8 cellular contexts compared by ENCODE assay signal in genomic region chr1:153991151-153991472, GRCh38.
DNase-seq lines count a peak whose midpoint lies in the region; ATAC-seq and TF ChIP-seq lines count a peak whose summit lies in the region.

No MANE protein-coding gene starts in this region.

- H3K9me3 ChIP-seq in BLaER1, result no peaks in the 10 kb centered on the region
- H3K9me3 ChIP-seq in OCI-LY1 (ENCODE audit: low read length), result no peaks in the 10 kb centered on the region

- peak overlapping the region; percentile 91 for H3K4me2 ChIP-seq in BLaER1
- H3K4me2 ChIP-seq in OCI-LY1 (ENCODE audit: low read length), result peak overlapping the region; percentile 85

- H3K36me3 ChIP-seq in BLaER1, result peaks cover 45% of the 10 kb centered on the region
- H3K36me3 ChIP-seq in OCI-LY1 (ENCODE audit: insufficient read depth, low read length), result peaks cover 51% of the 10 kb centered on the region

- no peaks in the 10 kb centered on the region for H3K9me2 ChIP-seq in OCI-LY1 (ENCODE audit: low read depth, low read length)

- H3K9ac ChIP-seq in BLaER1 (peak overlapping the region; percentile 99), OCI-LY1 (ENCODE audit: low read length) (peak overlapping the region; percentile 89)

- peak overlapping the region; percentile 96 to 100 for H3K27ac Mint-ChIP-seq in effector memory CD8-positive, alpha-beta T cell
- peak overlapping the region; percentile 98 for H3K27ac Mint-ChIP-seq in nephron progenitor cell

- H3K4me1 Mint-ChIP-seq in effector memory CD8-positive, alpha-beta T cell (ENCODE audit: low read depth in 2 of 2), result peaks cover 34 to 36% of the 10 kb centered on the region in 2 donors
- H3K4me1 Mint-ChIP-seq in nephron progenitor cell, result peaks cover 39% of the 10 kb centered on the region

- H3K4me3 ChIP-seq in BLaER1 (peak overlapping the region; percentile 85), OCI-LY1 (ENCODE audit: low read depth, low read length, poor library complexity, severe bottlenecking) (peak overlapping the region; percentile 87)

- H3K9me3 Mint-ChIP-seq in effector memory CD8-positive, alpha-beta T cell, result no peaks in the 10 kb centered on the region
- H3K9me3 Mint-ChIP-seq in nephron progenitor cell, result peaks cover 7% of the 10 kb centered on the region

- no peaks in the 10 kb centered on the region for H3K27me3 Mint-ChIP-seq in effector memory CD8-positive, alpha-beta T cell
- no peaks in the 10 kb centered on the region for H3K27me3 Mint-ChIP-seq in nephron progenitor cell (ENCODE audit: low read depth, poor library complexity)

- H3K36me3 Mint-ChIP-seq in effector memory CD8-positive, alpha-beta T cell (ENCODE audit: insufficient read depth), result peaks cover 59% of the 10 kb centered on the region
- peaks cover 57% of the 10 kb centered on the region for H3K36me3 Mint-ChIP-seq in nephron progenitor cell (ENCODE audit: low read depth)

- H4K20me1 ChIP-seq in BLaER1 (peaks cover 25% of the 10 kb centered on the region), OCI-LY1 (ENCODE audit: insufficient read depth, low read length) (no peaks in the 10 kb centered on the region)

- peaks cover 9% of the 10 kb centered on the region for H3F3A ChIP-seq in OCI-LY1 (ENCODE audit: insufficient read depth, low read length)

- TF ChIP-seq CTCF in OCI-LY1 (IDR thresholded peaks at IDR 0.05; ENCODE audit: low read length), result no peak
- TF ChIP-seq CTCF in nephron progenitor cell (IDR thresholded peaks at IDR 0.05), result no peak

- peaks cover 8% of the 10 kb centered on the region; the same call in 1 of the 2 replicates for H3K79me2 ChIP-seq in OCI-LY1 (ENCODE audit: insufficient read depth, low read length)

- peaks cover 46% of the 10 kb centered on the region for H3K4me1 ChIP-seq in BLaER1
- H3K4me1 ChIP-seq in OCI-LY1 (ENCODE audit: insufficient read depth, low read length, severe bottlenecking), result peaks cover 40% of the 10 kb centered on the region

- no peaks in the 10 kb centered on the region for H3K27me3 ChIP-seq in BLaER1
- no peaks in the 10 kb centered on the region for H3K27me3 ChIP-seq in OCI-LY1 (ENCODE audit: insufficient read depth, low read length)

- H3K27ac ChIP-seq in BLaER1 (peak overlapping the region; percentile 99), OCI-LY1 (ENCODE audit: low read depth, low read length, poor library complexity, severe bottlenecking) (peak overlapping the region; percentile 70)

- DNase-seq in effector memory CD8-positive, alpha-beta T cell, result no peak
- DNase-seq in nephron progenitor cell (no peak), iPS-NIHi11 (ENCODE audit: low spot score) (no peak), GM19238 (ENCODE audit: insufficient read length, low spot score) (no peak), T1000 (lab: John Stamatoyannopoulos, UW) (no peak)

- no peak for ATAC-seq in effector memory CD8-positive, alpha-beta T cell (replicated peaks)
- no peak for ATAC-seq in GM18873 (IDR thresholded peaks at IDR 0.05; ENCODE audit: low FRiP score, unreplicated experiment)

- H3K4me3 Mint-ChIP-seq in effector memory CD8-positive, alpha-beta T cell, result peak overlapping the region; percentile 88 to 97
- H3K4me3 Mint-ChIP-seq in nephron progenitor cell, result peak overlapping the region; percentile 98

- H2AFZ ChIP-seq in OCI-LY1 (ENCODE audit: low read length), result no peak overlapping the region
